Comparison of ENCODE assay signal across 21 cellular contexts in the genomic region with DNA sequence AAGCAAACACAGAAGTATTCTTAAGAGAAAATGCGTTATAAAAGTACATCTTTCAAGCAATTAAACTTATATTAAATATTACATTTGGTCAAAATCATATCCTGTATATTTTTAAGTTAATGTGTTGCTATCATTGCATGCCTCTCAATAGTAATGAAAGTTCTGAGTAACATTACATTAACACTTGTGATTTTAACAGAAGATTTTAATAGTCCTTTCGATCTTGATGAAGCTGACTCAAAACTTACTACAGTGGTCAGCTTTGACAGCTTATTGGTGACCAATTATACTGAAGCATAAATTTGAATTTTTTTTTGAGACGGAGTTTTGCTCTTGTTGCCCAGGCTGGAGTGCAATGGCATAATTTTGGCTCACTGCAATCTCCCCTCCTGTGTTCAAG.
"Had no signal": no experiment of that assay in that cellular context is flagged by ENCODE, and none has a peak within 500 bp of the region (broad histone marks: within the 10 kb centered on the region; RNA-seq: fewer than 3 reads in every experiment).

No MANE protein-coding gene starts in this region.

- DNase-seq: colonic mucosa; cortex of kidney; dermis blood vessel endothelial cell; dorsolateral prefrontal cortex; effector CD4-positive, alpha-beta T cell; effector CD8-positive, alpha-beta T cell; effector memory CD4-positive, alpha-beta T cell; effector memory CD8-positive, alpha-beta T cell; endodermal cell; erythroblast; esophagus squamous epithelium; foreskin fibroblast; foreskin keratinocyte; foreskin melanocyte; gastrocnemius medialis; glutamatergic neuron; head of caudate nucleus; heart left ventricle; heart right ventricle had no signal

- ATAC-seq: effector memory CD8-positive, alpha-beta T cell; esophagus mucosa; foreskin keratinocyte; gastrocnemius medialis; gastroesophageal sphincter; heart left ventricle; heart right ventricle had no signal
